Comparison of ENCODE assay signal across 18 cellular contexts in genomic region chr16:50035468-50035992, GRCh38. TPM values are rescaled to one million over a fixed set of nuclear protein-coding genes. Genes with fewer than 3 reads are reported as not detected.
A peak's percentile ranks its signal among the peaks of the same experiment; 100 is the strongest.
DNase-seq lines count a peak whose midpoint lies in the region; ATAC-seq and TF ChIP-seq lines count a peak whose summit lies in the region.
"Had no signal": no experiment of that assay in that cellular context is flagged by ENCODE, and none has a peak within 500 bp of the region (broad histone marks: within the 10 kb centered on the region; RNA-seq: fewer than 3 reads in every experiment).

No MANE protein-coding gene starts in this region.

- H3K4me3 Mint-ChIP-seq in activated naive CD8-positive, alpha-beta T cell, result no peak overlapping the region
- H3K4me3 Mint-ChIP-seq in activated naive CD8-positive, alpha-beta T cell treated with anti-CD3 and anti-CD28 coated beads, Interleukin-2, amount 50 U/mL, for 24 hours, result no peak overlapping the region
- no peak overlapping the region for H3K4me3 Mint-ChIP-seq in CD4-positive, alpha-beta memory T cell
- H3K4me3 Mint-ChIP-seq: CD14-positive monocyte, HFFc6 had no signal

- H3K36me3 Mint-ChIP-seq in activated naive CD8-positive, alpha-beta T cell, result peaks cover 6% of the 10 kb centered on the region
- H3K36me3 Mint-ChIP-seq in activated naive CD8-positive, alpha-beta T cell treated with anti-CD3 and anti-CD28 coated beads, Interleukin-2, amount 50 U/mL, for 24 hours (ENCODE audit: low read depth), result peaks cover 22% of the 10 kb centered on the region
- peaks cover 29 to 57% of the 10 kb centered on the region in 2 donors for H3K36me3 Mint-ChIP-seq in CD4-positive, alpha-beta memory T cell

- no peak for ATAC-seq in activated naive CD8-positive, alpha-beta T cell treated with anti-CD3 and anti-CD28 coated beads, Interleukin-2, amount 50 U/mL, for 24 hours
- ATAC-seq in HG03378 (IDR thresholded peaks at IDR 0.05; ENCODE audit: unreplicated experiment) (no peak), HG03439 (IDR thresholded peaks at IDR 0.05; ENCODE audit: unreplicated experiment) (no peak)

- peaks cover 13% of the 10 kb centered on the region for H3K4me1 Mint-ChIP-seq in activated naive CD8-positive, alpha-beta T cell (ENCODE audit: low read depth)
- peaks cover 8% of the 10 kb centered on the region for H3K4me1 Mint-ChIP-seq in activated naive CD8-positive, alpha-beta T cell treated with anti-CD3 and anti-CD28 coated beads, Interleukin-2, amount 50 U/mL, for 24 hours
- peaks cover 0 to 10% (median 4%) of the 10 kb centered on the region in 4 donors for H3K4me1 Mint-ChIP-seq in CD4-positive, alpha-beta memory T cell

- intact Hi-C loops in CD4-positive, alpha-beta memory T cell (cut with micrococcal nuclease), result no loop called here

- no peak overlapping the region for H3K4me3 ChIP-seq in liver (ENCODE audit: low read depth in 1 of 3, low read length in 3 of 3)
- H3K4me3 ChIP-seq in CD4-positive, alpha-beta memory T cell (ENCODE audit: low read length in 2 of 2), result no peak overlapping the region
- H3K4me3 ChIP-seq: SJSA1 had no signal

- H3K27ac ChIP-seq in VCaP, result peak overlapping the region; percentile 75
- H3K27ac ChIP-seq in liver (ENCODE audit: low read depth in 1 of 2, low read length in 2 of 2), result peak overlapping the region in 1 of 2 donors; percentile 40
- no peak overlapping the region for H3K27ac ChIP-seq in CD4-positive, alpha-beta memory T cell (ENCODE audit: low read depth, low read length)
- H3K27ac ChIP-seq: RWPE1, SJSA1 had no signal

- no peaks in the 10 kb centered on the region for H3K27me3 Mint-ChIP-seq in activated naive CD8-positive, alpha-beta T cell
- H3K27me3 Mint-ChIP-seq in activated naive CD8-positive, alpha-beta T cell treated with anti-CD3 and anti-CD28 coated beads, Interleukin-2, amount 50 U/mL, for 24 hours, result no peaks in the 10 kb centered on the region
- H3K27me3 Mint-ChIP-seq in CD4-positive, alpha-beta memory T cell, result no peaks in the 10 kb centered on the region

- no peaks in the 10 kb centered on the region for H3K27me3 ChIP-seq in liver (ENCODE audit: control insufficient read depth in 4 of 4, insufficient read depth in 4 of 4, low read length in 3 of 4)
- no peaks in the 10 kb centered on the region for H3K27me3 ChIP-seq in CD4-positive, alpha-beta memory T cell (ENCODE audit: insufficient read depth, low read length)
- H3K27me3 ChIP-seq: SJSA1 had no signal

- TF ChIP-seq RAD21 in liver (IDR thresholded peaks at IDR 0.05), result no peak

- CTCF ChIA-PET in CD4-positive, alpha-beta memory T cell (lab: Charles Lee; ENCODE audit: partially characterized antibody), result interaction anchor here (3.3 kb wide), 1 partner anchor 10 kb away, joined by 16 read pairs; the partner anchor contains the start of gene CNEP1R1

- H3K9me3 Mint-ChIP-seq in activated naive CD8-positive, alpha-beta T cell (ENCODE audit: low read depth), result no peaks in the 10 kb centered on the region
- no peaks in the 10 kb centered on the region for H3K9me3 Mint-ChIP-seq in activated naive CD8-positive, alpha-beta T cell treated with anti-CD3 and anti-CD28 coated beads, Interleukin-2, amount 50 U/mL, for 24 hours
- H3K9me3 Mint-ChIP-seq in CD4-positive, alpha-beta memory T cell, result no peaks in the 10 kb centered on the region
- H3K9me3 Mint-ChIP-seq: CD14-positive monocyte, HFFc6 had no signal

- WGBS in liver, result 39% methylated on average over 3 of the region's 3 CpGs

- H3K9me3 ChIP-seq in liver (ENCODE audit: control insufficient read depth in 4 of 4, low read length in 3 of 4), result no peaks in the 10 kb centered on the region
- no peaks in the 10 kb centered on the region for H3K9me3 ChIP-seq in CD4-positive, alpha-beta memory T cell (ENCODE audit: control insufficient read depth in 1 of 2, low read length in 2 of 2)
- H3K9me3 ChIP-seq: SJSA1 had no signal

- POLR2A ChIA-PET in CD4-positive, alpha-beta memory T cell (lab: Charles Lee; ENCODE audit: partially characterized antibody), result no interaction called here

- H3K27ac Mint-ChIP-seq in activated naive CD8-positive, alpha-beta T cell, result peak overlapping the region; percentile 12
- H3K27ac Mint-ChIP-seq in activated naive CD8-positive, alpha-beta T cell treated with anti-CD3 and anti-CD28 coated beads, Interleukin-2, amount 50 U/mL, for 24 hours, result no peak overlapping the region
- H3K27ac Mint-ChIP-seq in CD4-positive, alpha-beta memory T cell, result no peak overlapping the region
- H3K27ac Mint-ChIP-seq: HFFc6 had no signal

- peak overlapping the region in 1 of 2 donors; percentile 14 for H3K9ac ChIP-seq in liver (ENCODE audit: low read depth in 1 of 2, low read length in 2 of 2)

- TF ChIP-seq CTCF in VCaP (conservative IDR thresholded peaks at IDR 0.05) (no peak), liver (IDR thresholded peaks at IDR 0.05; ENCODE audit: low read depth, low read length, missing input control) (no peak)

- DNase-seq in activated naive CD8-positive, alpha-beta T cell treated with anti-CD3 and anti-CD28 coated beads, Interleukin-2, amount 50 U/mL, for 24 hours, result no peak
- no peak for DNase-seq in activated CD8-positive, alpha-beta memory T cell treated with anti-CD3 and anti-CD28 coated beads for 24 hours
- DNase-seq in CD4-positive, alpha-beta memory T cell, result no peak
- DNase-seq: DND-41, GDM1, GOT3, HFFc6, NCI-H1417 treated with DMSO at 0.1 percent for 48 hours, NCI-H2029, NCI-H510A had no signal

- H3K36me3 ChIP-seq in liver (ENCODE audit: control insufficient read depth in 4 of 4, insufficient read depth in 3 of 4, low read depth in 1 of 4, low read length in 3 of 4), result peaks cover 0 to 22% (median 4%) of the 10 kb centered on the region in 4 donors
- peaks cover 38% of the 10 kb centered on the region for H3K36me3 ChIP-seq in CD4-positive, alpha-beta memory T cell (ENCODE audit: insufficient read depth, low read length)

- peaks cover 3 to 9% (median 5%) of the 10 kb centered on the region in 4 donors for H3K4me1 ChIP-seq in liver (ENCODE audit: control insufficient read depth in 4 of 4, insufficient read depth in 4 of 4, low read length in 3 of 4)
- H3K4me1 ChIP-seq in CD4-positive, alpha-beta memory T cell (ENCODE audit: insufficient read depth, low read length), result no peaks in the 10 kb centered on the region
- H3K4me1 ChIP-seq: SJSA1 had no signal

TF ChIP-seq in liver, 16 proteins besides CTCF, POLR2A, EP300 and RAD21 (continues in another document):
- TF ChIP-seq ATF3 (IDR thresholded peaks at IDR 0.05) (peak; percentile 68), ZBTB33 (IDR thresholded peaks at IDR 0.05) (peak; percentile 26), REST (IDR thresholded peaks at IDR 0.05) (no peak), JUND (IDR thresholded peaks at IDR 0.05) (peak; percentile 92 to 93), FOXA2 (IDR thresholded peaks at IDR 0.05) (peak; percentile 63), MAX (IDR thresholded peaks at IDR 0.05) (peak; percentile 9), HNF4G (IDR thresholded peaks at IDR 0.05) (peak; percentile 38), GABPA (IDR thresholded peaks at IDR 0.05 in 1 of 2, conservative IDR thresholded peaks at IDR 0.05 in 1 of 2) (no peak)

RNA-seq across cellular contexts. Expression of gene CNEP1R1, which starts 10.5 kb away (rescaled TPM):
- total RNA-seq in liver, result 10 to 100 TPM; 12.6 to 21.6 TPM
- 1 to 10 TPM; 4.2 to 4.9 TPM for polyA plus RNA-seq in liver
- 10 to 100 TPM; 34.2 to 40.8 TPM for total RNA-seq in CD4-positive, alpha-beta memory T cell
- 10 to 100 TPM; 19.2 to 21.0 TPM for polyA plus RNA-seq in CD4-positive, alpha-beta memory T cell

RNA-seq across cellular contexts. Expression of gene HEATR3, which starts 30.2 kb away (rescaled TPM):
- total RNA-seq in liver, result 10 to 100 TPM; 12.6 to 24.3 TPM
- 1 to 10 TPM; 3.8 to 6.8 TPM for polyA plus RNA-seq in liver
- total RNA-seq in CD4-positive, alpha-beta memory T cell, result 10 to 100 TPM; 20.5 to 25.6 TPM
- polyA plus RNA-seq in CD4-positive, alpha-beta memory T cell, result 1 to 10 TPM; 3.2 to 5.7 TPM
